ENCODE assay signal across 8 cellular contexts in the genomic region with DNA sequence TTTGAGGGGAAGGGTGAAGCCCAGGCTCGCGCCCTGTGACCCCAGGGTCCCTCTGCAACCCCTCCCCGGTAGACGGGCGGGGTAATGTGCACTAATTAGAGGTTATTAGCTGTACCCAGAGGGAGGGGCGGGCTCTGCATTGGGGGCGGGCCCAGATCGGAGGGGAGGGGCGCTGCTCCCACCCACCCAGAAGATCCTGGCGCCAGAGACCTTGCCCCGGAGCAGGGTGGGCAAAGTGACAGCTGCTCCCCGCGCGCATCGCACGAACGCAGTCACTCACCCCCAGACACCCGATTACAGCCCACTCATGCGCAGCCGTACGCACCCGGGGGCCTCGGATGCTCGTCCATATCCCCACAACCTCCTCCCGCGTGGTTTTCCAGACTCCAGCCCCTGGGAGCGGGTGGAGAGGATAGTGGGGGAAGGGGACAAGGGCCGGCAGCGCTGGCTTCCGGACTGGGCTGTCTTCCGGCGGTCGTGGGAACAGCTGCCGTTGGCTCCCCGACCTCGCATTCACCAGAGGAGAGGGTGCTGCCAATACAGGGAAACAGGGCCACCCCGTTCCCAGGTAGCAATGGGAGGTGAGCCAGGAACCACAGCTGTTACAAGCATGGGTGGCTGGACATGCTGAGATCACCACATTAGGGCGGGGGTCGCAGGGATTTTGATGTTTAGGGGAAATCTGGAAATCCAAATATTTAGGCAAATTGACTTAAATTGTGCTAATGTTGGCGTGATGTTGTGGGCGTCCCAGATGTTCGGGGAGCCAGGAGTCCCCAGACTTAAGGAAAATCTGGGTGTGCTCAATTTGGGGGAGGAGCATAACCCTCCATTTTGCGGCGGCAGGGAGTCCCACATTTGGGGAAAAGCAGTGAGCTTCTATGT. TPM values are rescaled to one million over a fixed set of nuclear protein-coding genes. Genes with fewer than 3 reads are reported as not detected.
A peak's percentile ranks its signal among the peaks of the same experiment; 100 is the strongest.
DNase-seq lines count a peak whose midpoint lies in the region; ATAC-seq and TF ChIP-seq lines count a peak whose summit lies in the region.

No MANE protein-coding gene starts in this region.

- H3K9me3 Mint-ChIP-seq in activated naive CD4-positive, alpha-beta T cell treated with anti-CD3 and anti-CD28 coated beads, Interleukin-2, amount 50 U/mL, for 72 hours = no peaks in the 10 kb centered on the region
- H3K9me3 Mint-ChIP-seq in glutamatergic neuron (ENCODE audit: unreplicated experiment) = peaks cover 12% of the 10 kb centered on the region

- DNase-seq in BJ (ENCODE audit: low read depth) = no peak
- DNase-seq in NCI-H774 (lab: John Stamatoyannopoulos, UW) = peak; percentile 44
- peak; percentile 54 to 64 for DNase-seq in activated naive CD4-positive, alpha-beta T cell treated with anti-CD3 and anti-CD28 coated beads, Interleukin-2, amount 50 U/mL, for 72 hours (ENCODE audit: low spot score in 2 of 2)
- DNase-seq in glutamatergic neuron = peak; percentile 75
- DNase-seq in occipital lobe (lab: John Stamatoyannopoulos, UW) = peak; percentile 41
- no peak for DNase-seq in KG1 (lab: John Stamatoyannopoulos, UW)
- no peak for DNase-seq in T-helper 9 cell

- CTCF ChIA-PET in BJ (lab: Yijun Ruan, JAX) = interaction anchor here (1.0 to 28.6 kb wide), 10 partner anchors 10 to 186 kb away, joined by 3 to 874 read pairs (median 18); a partner anchor contains a TSS

- no peaks in the 10 kb centered on the region for H3K27me3 ChIP-seq in BJ (ENCODE audit: control insufficient read depth, insufficient read depth, low read length)

- ATAC-seq in GM21529 (IDR thresholded peaks at IDR 0.05; ENCODE audit: unreplicated experiment) = peak; percentile 8
- ATAC-seq in activated naive CD4-positive, alpha-beta T cell treated with anti-CD3 and anti-CD28 coated beads, Interleukin-2, amount 50 U/mL, for 72 hours = peak in 1 of 2 donors; percentile 20

- H3K27me3 Mint-ChIP-seq in glutamatergic neuron (ENCODE audit: unreplicated experiment) = peaks cover 4% of the 10 kb centered on the region

- peak overlapping the region; percentile 94 for H3K4me3 Mint-ChIP-seq in glutamatergic neuron (ENCODE audit: unreplicated experiment)

- POLR2A ChIA-PET in BJ (lab: Charles Lee) = interaction anchor here (0.6 to 2.8 kb wide), 3 partner anchors 10 to 113 kb away, joined by 3 to 16 read pairs (median 4); a partner anchor contains a TSS

- peak overlapping the region; percentile 65 for H3K4me3 ChIP-seq in BJ (ENCODE audit: low read depth, low read length)

- H3K4me1 Mint-ChIP-seq in glutamatergic neuron (ENCODE audit: low read depth, unreplicated experiment) = peaks cover 13% of the 10 kb centered on the region

- H3K36me3 ChIP-seq in BJ (ENCODE audit: control insufficient read depth, insufficient read depth, low read length) = no peaks in the 10 kb centered on the region

- peak overlapping the region; percentile 86 to 87 for H3K27ac Mint-ChIP-seq in activated naive CD4-positive, alpha-beta T cell treated with anti-CD3 and anti-CD28 coated beads, Interleukin-2, amount 50 U/mL, for 72 hours
- peak overlapping the region; percentile 98 for H3K27ac Mint-ChIP-seq in glutamatergic neuron (ENCODE audit: unreplicated experiment)

- peaks cover 0 to 5% of the 10 kb centered on the region in 2 donors for H3K36me3 Mint-ChIP-seq in activated naive CD4-positive, alpha-beta T cell treated with anti-CD3 and anti-CD28 coated beads, Interleukin-2, amount 50 U/mL, for 72 hours
- H3K36me3 Mint-ChIP-seq in glutamatergic neuron (ENCODE audit: unreplicated experiment) = no peaks in the 10 kb centered on the region

- TF ChIP-seq CTCF in BJ (IDR thresholded peaks at IDR 0.05; ENCODE audit: insufficient read depth, low read depth, low read length) (no peak), glutamatergic neuron (IDR thresholded peaks at IDR 0.05; ENCODE audit: partially characterized antibody, unreplicated experiment) (no peak)

RNA-seq across cellular contexts. Expression of a gene that starts 2.9 kb away (rescaled TPM):
- polyA plus RNA-seq in BJ (2011; rRNA removed) = 6.3 and 10.4 TPM in 2 replicates
- polyA minus RNA-seq in BJ (2011; rRNA and poly(A)+ RNA removed) = 7.0 and 8.1 TPM in 2 replicates
- 10 to 100 TPM; 37.9 to 41.5 TPM for total RNA-seq in activated naive CD4-positive, alpha-beta T cell treated with anti-CD3 and anti-CD28 coated beads, Interleukin-2, amount 50 U/mL, for 72 hours
- total RNA-seq in glutamatergic neuron (ENCODE audit: unreplicated experiment) (40.1 TPM), occipital lobe (20.3 TPM)

RNA-seq across cellular contexts. Expression of a gene that starts 13.0 kb away (rescaled TPM):
- 36.8 and 49.4 TPM in 2 replicates for polyA plus RNA-seq in BJ (2011; rRNA removed)
- 15.3 and 17.3 TPM in 2 replicates for polyA minus RNA-seq in BJ (2011; rRNA and poly(A)+ RNA removed)
- 100 to 1,000 TPM; 400 to 402 TPM for total RNA-seq in activated naive CD4-positive, alpha-beta T cell treated with anti-CD3 and anti-CD28 coated beads, Interleukin-2, amount 50 U/mL, for 72 hours
- total RNA-seq in glutamatergic neuron (ENCODE audit: unreplicated experiment) = 24.9 TPM
- total RNA-seq in occipital lobe = 22.6 TPM

RNA-seq across cellular contexts. Expression of a gene that starts 23.3 kb away (rescaled TPM):
- polyA plus RNA-seq in BJ (2011; rRNA removed) = 165 and 267 TPM in 2 replicates
- 134 and 154 TPM in 2 replicates for polyA minus RNA-seq in BJ (2011; rRNA and poly(A)+ RNA removed)
- total RNA-seq in activated naive CD4-positive, alpha-beta T cell treated with anti-CD3 and anti-CD28 coated beads, Interleukin-2, amount 50 U/mL, for 72 hours = 100 to 1,000 TPM; 317 to 357 TPM
- total RNA-seq in glutamatergic neuron (ENCODE audit: unreplicated experiment) = 671 TPM
- 174 TPM for total RNA-seq in occipital lobe

RNA-seq across cellular contexts. Expression of a gene that starts 23.6 kb away (rescaled TPM):
- 0.75 and 2.6 TPM in 2 replicates for polyA plus RNA-seq in BJ (2011; rRNA removed)
- polyA minus RNA-seq in BJ (2011; rRNA and poly(A)+ RNA removed) = 4.6 and 5.3 TPM in 2 replicates
- total RNA-seq in activated naive CD4-positive, alpha-beta T cell treated with anti-CD3 and anti-CD28 coated beads, Interleukin-2, amount 50 U/mL, for 72 hours = 10 to 100 TPM; 39.4 to 42.7 TPM
- total RNA-seq in glutamatergic neuron (ENCODE audit: unreplicated experiment) (14.4 TPM), occipital lobe (0.62 TPM)

RNA-seq across cellular contexts. Expression of a gene that starts 26.7 kb away (rescaled TPM):
- polyA plus RNA-seq in BJ (2011; rRNA removed) = not detected in 2 replicates
- polyA minus RNA-seq in BJ (2011; rRNA and poly(A)+ RNA removed) = not detected in 2 replicates
- total RNA-seq in activated naive CD4-positive, alpha-beta T cell treated with anti-CD3 and anti-CD28 coated beads, Interleukin-2, amount 50 U/mL, for 72 hours = not detected
- total RNA-seq in glutamatergic neuron (ENCODE audit: unreplicated experiment) = not detected
- 0.16 TPM for total RNA-seq in occipital lobe

Comparison
In these comparisons a context has a peak if more than half of its experiments do, and no peak if none do; other contexts are left out.
1. DNase-seq: peak in NCI-H774 (single experiment), activated naive CD4-positive, alpha-beta T cell treated with anti-CD3 and anti-CD28 coated beads, Interleukin-2, amount 50 U/mL, for 72 hours (2 of 2), glutamatergic neuron (single experiment) and occipital lobe (single experiment); none in BJ (single experiment), KG1 (single experiment) and T-helper 9 cell (single experiment).
2. RNA of a gene that starts 13.0 kb away (total RNA-seq): 400 to 402 TPM in activated naive CD4-positive, alpha-beta T cell treated with anti-CD3 and anti-CD28 coated beads, Interleukin-2, amount 50 U/mL, for 72 hours; 24.9 TPM in glutamatergic neuron (single experiment) and 22.6 TPM in occipital lobe (single experiment); every median in the first group is over 10 times any median in the second.